Comparison of ENCODE assay signal across 8 cellular contexts in genomic region chr16:30953511-30954124, GRCh38. TPM values are rescaled to one million over a fixed set of nuclear protein-coding genes. Genes with fewer than 3 reads are reported as not detected.
DNase-seq lines count a peak whose midpoint lies in the region; TF ChIP-seq lines count a peak whose summit lies in the region.

No MANE protein-coding gene starts in this region.

- peak overlapping the region; percentile 20 for H3K27ac Mint-ChIP-seq in T-helper 2 cell treated with Interferon-gamma antibody and Interleukin-4, amounts not matched to agents 5 μg/mL and 100 μg/mL, for 36 hours

- TF ChIP-seq CTCF in astrocyte of the spinal cord (IDR thresholded peaks at IDR 0.05; ENCODE audit: low read depth, low read length), result peak; percentile 85

- DNase-seq in NCI-H1417 (lab: John Stamatoyannopoulos, UW), result peak; percentile 20 to 53 (median 37)
- DNase-seq in NCI-H1417 treated with DMSO at 0.1 percent for 48 hours (lab: John Stamatoyannopoulos, UW), result no peak
- peak; percentile 85 for DNase-seq in NCI-H146 (lab: John Stamatoyannopoulos, UW)
- peak; percentile 53 for DNase-seq in T-helper 2 cell treated with Interferon-gamma antibody and Interleukin-4, amounts not matched to agents 5 μg/mL and 100 μg/mL, for 36 hours (ENCODE audit: low spot score)
- DNase-seq in astrocyte of the spinal cord (ENCODE audit: low read depth, low spot score), result peak; percentile 86
- peak; percentile 80 for DNase-seq in iris pigment epithelial cell (ENCODE audit: low read depth)
- DNase-seq in stimulated activated CD4-positive, alpha-beta T cell treated with anti-CD3 and anti-CD28 coated beads, Interleukin-2, amount 100 ng/mL, for 4 hours (ENCODE audit: low read depth), result peak; percentile 38
- no peak for DNase-seq in ureter (ENCODE audit: low spot score)

- in situ Hi-C loops in astrocyte of the spinal cord (cut with HindIII; ENCODE audit: low sequenced_read_pairs), result no loop called here

- no peaks in the 10 kb centered on the region for H3K27me3 Mint-ChIP-seq in T-helper 2 cell treated with Interferon-gamma antibody and Interleukin-4, amounts not matched to agents 5 μg/mL and 100 μg/mL, for 36 hours (ENCODE audit: low read depth)

- H3K9me3 Mint-ChIP-seq in T-helper 2 cell treated with Interferon-gamma antibody and Interleukin-4, amounts not matched to agents 5 μg/mL and 100 μg/mL, for 36 hours, result no peaks in the 10 kb centered on the region

- peaks cover 24% of the 10 kb centered on the region for H3K4me1 Mint-ChIP-seq in T-helper 2 cell treated with Interferon-gamma antibody and Interleukin-4, amounts not matched to agents 5 μg/mL and 100 μg/mL, for 36 hours (ENCODE audit: low read depth)

- peaks cover 20% of the 10 kb centered on the region for H3K36me3 Mint-ChIP-seq in T-helper 2 cell treated with Interferon-gamma antibody and Interleukin-4, amounts not matched to agents 5 μg/mL and 100 μg/mL, for 36 hours (ENCODE audit: low read depth)

- no peak overlapping the region for H3K4me3 ChIP-seq in astrocyte of the spinal cord (ENCODE audit: low read depth, low read length)

- H3K4me3 Mint-ChIP-seq in T-helper 2 cell treated with Interferon-gamma antibody and Interleukin-4, amounts not matched to agents 5 μg/mL and 100 μg/mL, for 36 hours, result no peak overlapping the region

RNA-seq across cellular contexts. Expression of gene SETD1A, which starts 3.9 kb away (rescaled TPM):
- total RNA-seq in ureter, result 19.6 TPM

RNA-seq across cellular contexts. Expression of gene ORAI3, which starts 4.8 kb away (rescaled TPM):
- 25.9 TPM for total RNA-seq in ureter

RNA-seq across cellular contexts. Expression of gene FBXL19, which starts 30.2 kb away (rescaled TPM):
- total RNA-seq in ureter, result 25.7 TPM

RNA-seq across cellular contexts. Expression of gene HSD3B7, which starts 31.4 kb away (rescaled TPM):
- total RNA-seq in ureter, result 14.8 TPM

RNA-seq across cellular contexts. Expression of gene STX1B, which starts 56.8 kb away (rescaled TPM):
- total RNA-seq in ureter, result 1.6 TPM

Comparison
In these comparisons a context has a peak if more than half of its experiments do, and no peak if none do; other contexts are left out.
1. DNase-seq: peak in NCI-H1417 (3 of 3), NCI-H146 (single experiment), T-helper 2 cell treated with Interferon-gamma antibody and Interleukin-4, amounts not matched to agents 5 μg/mL and 100 μg/mL, for 36 hours (single experiment), astrocyte of the spinal cord (single experiment), iris pigment epithelial cell (single experiment) and stimulated activated CD4-positive, alpha-beta T cell treated with anti-CD3 and anti-CD28 coated beads, Interleukin-2, amount 100 ng/mL, for 4 hours (single experiment); none in NCI-H1417 treated with DMSO at 0.1 percent for 48 hours (single experiment) and ureter (single experiment).